ENCODE assay signal across 9 cellular contexts in the genomic region with DNA sequence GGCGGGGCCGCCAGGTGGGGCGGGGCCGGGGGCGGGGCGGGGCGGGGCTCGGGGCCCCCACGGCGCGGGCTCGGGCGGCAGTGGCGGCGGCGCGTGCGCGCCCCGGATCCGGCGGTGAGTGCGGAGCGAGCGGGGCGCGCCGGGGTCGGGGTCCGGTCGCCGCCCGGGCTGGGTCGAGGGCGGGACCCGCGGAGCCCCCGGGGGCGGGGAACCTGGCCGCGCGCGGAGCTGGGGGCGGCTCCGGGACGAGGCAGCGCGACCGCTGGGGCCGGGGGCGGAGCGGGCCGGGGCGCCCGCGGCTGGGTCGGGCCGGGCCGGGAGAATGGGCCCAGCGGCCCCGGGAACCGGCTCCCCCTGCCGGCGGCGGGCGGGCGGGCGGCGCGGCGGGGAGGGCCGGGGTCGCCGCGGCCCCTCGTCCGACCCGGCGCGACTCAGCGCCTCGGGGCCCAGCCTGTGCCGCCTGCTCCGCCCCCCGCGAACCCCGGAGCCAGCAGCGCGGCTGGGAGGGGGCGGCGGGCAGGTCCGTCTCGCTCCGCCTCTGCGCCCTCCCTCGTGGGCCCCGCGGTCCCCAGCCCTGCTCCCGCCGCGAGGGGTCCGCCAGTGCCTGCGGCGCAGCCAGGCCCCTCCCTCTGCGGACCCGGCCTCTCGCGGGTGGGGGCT. TPM values are rescaled to one million over a fixed set of nuclear protein-coding genes. Genes with fewer than 3 reads are reported as not detected.
DNase-seq lines count a peak whose midpoint lies in the region; ATAC-seq and TF ChIP-seq lines count a peak whose summit lies in the region.
"Had no signal": no experiment of that assay in that cellular context is flagged by ENCODE, and none has a peak within 500 bp of the region (broad histone marks: within the 10 kb centered on the region; RNA-seq: fewer than 3 reads in every experiment).

No MANE protein-coding gene starts in this region.

- H3K27ac Mint-ChIP-seq in memory B cell: no peak overlapping the region

- H3K4me1 ChIP-seq in HAP-1 (no peaks in the 10 kb centered on the region), ascending aorta (peaks cover 3 to 5% of the 10 kb centered on the region in 2 donors)
- H3K4me1 ChIP-seq: pancreas had no signal

- no peak overlapping the region for H3K4me3 Mint-ChIP-seq in memory B cell

- H3K27ac ChIP-seq in ascending aorta: no peak overlapping the region
- H3K27ac ChIP-seq: pancreas had no signal

- TF ChIP-seq CTCF in AG10803 (conservative IDR thresholded peaks at IDR 0.05; ENCODE audit: low read length): no peak
- TF ChIP-seq CTCF in ascending aorta (IDR thresholded peaks at IDR 0.05): no peak

- in situ Hi-C loops in HAP-1 (cut with MboI; ENCODE audit: low sequenced_read_pairs): no loop called here
- in situ Hi-C loops in G401 (cut with HindIII; ENCODE audit: low sequenced_read_pairs): no loop called here

- peaks cover 7% of the 10 kb centered on the region for H3K4me1 Mint-ChIP-seq in memory B cell

- TF ChIP-seq POLR2A in erythroblast (IDR thresholded peaks at IDR 0.05; ENCODE audit: low read length): no peak

- H3K27me3 Mint-ChIP-seq in memory B cell: peaks cover 8% of the 10 kb centered on the region

- H3K27me3 ChIP-seq in HAP-1 (ENCODE audit: low read depth) (0 out of 2 replicates have a peak, but pooled peaks cover 3% of the 10 kb centered on the region), ascending aorta (peaks cover 7% of the 10 kb centered on the region)
- H3K27me3 ChIP-seq: pancreas had no signal

- H3K36me3 Mint-ChIP-seq in memory B cell: no peaks in the 10 kb centered on the region

- H3K36me3 ChIP-seq in HAP-1 (replicated peaks): no peaks in the 10 kb centered on the region
- H3K36me3 ChIP-seq in ascending aorta: no peaks in the 10 kb centered on the region
- H3K36me3 ChIP-seq: pancreas had no signal

- peak; percentile 47 for ATAC-seq in memory B cell (ENCODE audit: low read depth)

- no peak for DNase-seq in AG10803 (ENCODE audit: low read depth)
- DNase-seq in HAP-1 (ENCODE audit: low spot score in 2 of 2): peak in 1 of 2 experiments; percentile 55
- no peak for DNase-seq in ascending aorta (ENCODE audit: low spot score in 2 of 2)
- peak in 1 of 2 donors; percentile 47 for DNase-seq in memory B cell (ENCODE audit: low spot score in 2 of 2)
- DNase-seq in GM19240 (ENCODE audit: insufficient read length, low spot score): no peak
- DNase-seq in G401 (ENCODE audit: low spot score): no peak
- DNase-seq in medulla oblongata (ENCODE audit: extremely low spot score): no peak
- DNase-seq in erythroblast (lab: John Stamatoyannopoulos, UW): no peak

- H3K9me3 ChIP-seq in HAP-1 (no peaks in the 10 kb centered on the region), ascending aorta (no peaks in the 10 kb centered on the region)
- H3K9me3 ChIP-seq: pancreas had no signal

- H3K4me3 ChIP-seq in AG10803 (ENCODE audit: low read length) (peak overlapping the region; percentile 42), HAP-1 (peak overlapping the region; percentile 28), ascending aorta (peak overlapping the region; percentile 45 to 65)

- intact Hi-C loops in ascending aorta (cut with DNase I): no loop called here

- H3K9me3 Mint-ChIP-seq in memory B cell: no peaks in the 10 kb centered on the region

RNA-seq across cellular contexts. Expression of a gene that starts 3.1 kb away (rescaled TPM):
- total RNA-seq in ascending aorta: 443 TPM
- total RNA-seq in G401 (2014; rRNA removed; shearing (Covaris generic)): 140 and 142 TPM in 2 replicates

RNA-seq across cellular contexts. Expression of a gene that starts 21.4 kb away (rescaled TPM):
- 129 TPM for total RNA-seq in ascending aorta
- 128 and 140 TPM in 2 replicates for total RNA-seq in G401 (2014; rRNA removed; shearing (Covaris generic))

RNA-seq across cellular contexts. Expression of a gene that starts 46.5 kb away (rescaled TPM):
- total RNA-seq in ascending aorta: 86.2 TPM
- total RNA-seq in G401 (2014; rRNA removed; shearing (Covaris generic)): 65.0 and 69.9 TPM in 2 replicates
